Comparison of ENCODE assay signal across 8 cellular contexts in genomic region chr4:26028793-26029511, GRCh38.
DNase-seq lines count a peak whose midpoint lies in the region; ATAC-seq and TF ChIP-seq lines count a peak whose summit lies in the region.

No MANE protein-coding gene starts in this region.

- no peaks in the 10 kb centered on the region for H3K9me3 ChIP-seq in SK-N-SH
- no peaks in the 10 kb centered on the region for H3K9me3 ChIP-seq in adrenal gland (replicated peaks in 1 of 3)
- no peaks in the 10 kb centered on the region for H3K9me3 ChIP-seq in iPS DF 6.9 (ENCODE audit: control insufficient read depth, insufficient read depth, low read length)

- POLR2A ChIA-PET in SK-N-SH (lab: Yijun Ruan, JAX), result interaction anchor here (0.6 kb wide), 1 partner anchor 280 kb away, joined by 3 read pairs; no protein-coding TSS in a partner anchor

- no peaks in the 10 kb centered on the region for H3F3A ChIP-seq in SK-N-SH (replicated peaks; ENCODE audit: insufficient read depth)

- peak; percentile 84 for ATAC-seq in GM19043 (IDR thresholded peaks at IDR 0.05; ENCODE audit: low read depth, unreplicated experiment)
- ATAC-seq in HG03159 (IDR thresholded peaks at IDR 0.05; ENCODE audit: unreplicated experiment), result peak; percentile 85

- no peak overlapping the region for H3K27ac ChIP-seq in SK-N-SH (ENCODE audit: low read depth in 2 of 2, low read length in 1 of 2)
- H3K27ac ChIP-seq in adrenal gland, result no peak overlapping the region
- H3K27ac ChIP-seq in iPS DF 6.9 (ENCODE audit: low read length), result peak overlapping the region; percentile 47

- TF ChIP-seq CTCF in SK-N-SH (IDR thresholded peaks at IDR 0.05) (peak; percentile 39), adrenal gland (IDR thresholded peaks at IDR 0.05) (peak in 5 of 6 experiments; percentile 26 to 61 (median 51))

- H3K27me3 ChIP-seq in SK-N-SH (ENCODE audit: insufficient read depth), result no peaks in the 10 kb centered on the region
- H3K27me3 ChIP-seq in adrenal gland, result no peaks in the 10 kb centered on the region
- no peaks in the 10 kb centered on the region for H3K27me3 ChIP-seq in iPS DF 6.9 (ENCODE audit: control insufficient read depth, insufficient read depth, low read length)

- no peak for TF ChIP-seq POLR2A in adrenal gland (IDR thresholded peaks at IDR 0.05)

- peak; percentile 77 for TF ChIP-seq RAD21 in SK-N-SH (IDR thresholded peaks at IDR 0.05; ENCODE audit: low read length)

- no peaks in the 10 kb centered on the region for H4K20me1 ChIP-seq in SK-N-SH (ENCODE audit: insufficient read depth)

- WGBS in SK-N-SH (ENCODE audit: low lambda C conversion rate), result 68% methylated on average over 14 of the region's 38 CpGs
- 17 to 55% (median 24%) methylated on average over 11 to 38 of the region's 38 CpGs for whole genome bisulfite sequencing in adrenal gland, 4 donors
- no CpG with 5 or more reads among the region's 38 CpGs for WGBS in iPS DF 6.9 (ENCODE audit: insufficient coverage, insufficient read length)

- no peaks in the 10 kb centered on the region for H3K79me2 ChIP-seq in SK-N-SH (ENCODE audit: insufficient read depth)

- H3K4me1 ChIP-seq in SK-N-SH (ENCODE audit: control insufficient read depth in 1 of 2, insufficient read depth in 2 of 2, low read depth in 1 of 2, low read length in 1 of 2) (peaks cover 0 to 6% of the 10 kb centered on the region in 2 experiments; a peak in 1 of 4 replicates), adrenal gland (replicated peaks in 1 of 2) (peaks cover 0 to 4% of the 10 kb centered on the region in 2 donors), iPS DF 6.9 (ENCODE audit: control insufficient read depth, insufficient read depth, low read length) (peaks cover 10% of the 10 kb centered on the region)

- intact Hi-C loops in adrenal gland (cut with DNase I), result no loop called here

- no peaks in the 10 kb centered on the region for H3K9me2 ChIP-seq in SK-N-SH

- H3K4me2 ChIP-seq in SK-N-SH, result no peak overlapping the region

- CTCF ChIA-PET in SK-N-SH (lab: Yijun Ruan, JAX), result interaction anchor here (0.7 to 2.4 kb wide), 18 partner anchors 11 to 390 kb away, joined by 3 to 13 read pairs (median 6); no protein-coding TSS in a partner anchor

- H3K4me3 ChIP-seq in SK-N-SH (ENCODE audit: low read depth in 2 of 2, low read length in 1 of 2), result no peak overlapping the region
- no peak overlapping the region for H3K4me3 ChIP-seq in adrenal gland
- peak overlapping the region; percentile 43; the same call in 1 of the 2 replicates for H3K4me3 ChIP-seq in iPS DF 6.9 (ENCODE audit: low read length)

- no peak overlapping the region for H2AFZ ChIP-seq in SK-N-SH (ENCODE audit: low read depth)

- no peak for TF ChIP-seq EP300 in SK-N-SH (IDR thresholded peaks at IDR 0.05; ENCODE audit: borderline replicate concordance in 1 of 2, low read depth in 1 of 2, low read length in 1 of 2)

- DNase-seq in AG08395 (ENCODE audit: low spot score) (peak; percentile 72), SK-N-SH (peak; percentile 82), adrenal gland (peak; percentile 30 to 77 (median 42)), iPS DF 6.9 (ENCODE audit: low read depth, low spot score) (peak; percentile 57), NCI-H2171 (lab: John Stamatoyannopoulos, UW) (no peak)
- DNase-seq in stimulated activated CD4-positive, alpha-beta T cell treated with anti-CD3 and anti-CD28 coated beads, Interleukin-12 subunit alpha, Interleukin-12 subunit beta, amount 100 ng/mL, for 24 hours (ENCODE audit: low read depth in 2 of 2), result peak; percentile 63 to 74

- H3K36me3 ChIP-seq in SK-N-SH (replicated peaks in 1 of 2; ENCODE audit: control insufficient read depth in 1 of 2, insufficient read depth in 2 of 2, low read length in 1 of 2) (no peaks in the 10 kb centered on the region), adrenal gland (replicated peaks in 1 of 2) (no peaks in the 10 kb centered on the region), iPS DF 6.9 (ENCODE audit: control insufficient read depth, insufficient read depth, low read length) (no peaks in the 10 kb centered on the region)

- H3K9ac ChIP-seq in SK-N-SH, result no peak overlapping the region

TF ChIP-seq in SK-N-SH, 30 proteins besides CTCF, POLR2A, EP300 and RAD21:
- no peak for TF ChIP-seq POLR2AphosphoS5 (IDR thresholded peaks at IDR 0.05; ENCODE audit: low read depth, low read length)
- no peak for TF ChIP-seq YY1 (IDR thresholded peaks at IDR 0.05; ENCODE audit: low read depth)
- no peak for TF ChIP-seq GABPA (IDR thresholded peaks at IDR 0.05; ENCODE audit: low read depth)
- no peak for TF ChIP-seq FOXJ3 (CRISPR knock-in tag; IDR thresholded peaks at IDR 0.05)
- peak; percentile 59 for TF ChIP-seq SMC3 (IDR thresholded peaks at IDR 0.05; ENCODE audit: low read depth, low read length)
